ENCODE assay signal across 1 cellular context in genomic region chr6:26199057-26199772, GRCh38.
A peak's percentile ranks its signal among the peaks of the same experiment; 100 is the strongest.
TF ChIP-seq lines count a peak whose summit lies in the region.

No MANE protein-coding gene starts in this region.

TF ChIP-seq in HepG2, 621 proteins besides CTCF, POLR2A, EP300 and RAD21 (continued from another document and continues in another):
- no peak; the same call in none of the 2 replicates for TF ChIP-seq AHDC1 (CRISPR knock-in tag; IDR thresholded peaks at IDR 0.05; ENCODE audit: borderline replicate concordance)
- TF ChIP-seq, protein P1, sequence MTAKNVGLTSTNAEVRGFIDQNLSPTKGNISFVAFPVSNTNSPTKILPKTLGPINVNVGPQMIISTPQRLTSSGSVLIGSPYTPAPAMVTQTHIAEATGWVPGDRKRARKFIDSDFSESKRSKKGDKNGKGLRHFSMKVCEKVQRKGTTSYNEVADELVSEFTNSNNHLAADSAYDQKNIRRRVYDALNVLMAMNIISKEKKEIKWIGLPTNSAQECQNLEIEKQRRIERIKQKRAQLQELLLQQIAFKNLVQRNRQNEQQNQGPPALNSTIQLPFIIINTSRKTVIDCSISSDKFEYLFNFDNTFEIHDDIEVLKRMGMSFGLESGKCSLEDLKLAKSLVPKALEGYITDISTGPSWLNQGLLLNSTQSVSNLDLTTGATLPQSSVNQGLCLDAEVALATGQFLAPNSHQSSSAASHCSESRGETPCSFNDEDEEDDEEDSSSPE (CRISPR knock-in tag; IDR thresholded peaks at IDR 0.05) = peak; percentile 44; the same call in 1 of the 2 replicates
- peak; percentile 13 for TF ChIP-seq IKZF4 (CRISPR knock-in tag; IDR thresholded peaks at IDR 0.05; ENCODE audit: borderline replicate concordance, low read depth, not compliant biosample characterization)
- TF ChIP-seq, protein P2, sequence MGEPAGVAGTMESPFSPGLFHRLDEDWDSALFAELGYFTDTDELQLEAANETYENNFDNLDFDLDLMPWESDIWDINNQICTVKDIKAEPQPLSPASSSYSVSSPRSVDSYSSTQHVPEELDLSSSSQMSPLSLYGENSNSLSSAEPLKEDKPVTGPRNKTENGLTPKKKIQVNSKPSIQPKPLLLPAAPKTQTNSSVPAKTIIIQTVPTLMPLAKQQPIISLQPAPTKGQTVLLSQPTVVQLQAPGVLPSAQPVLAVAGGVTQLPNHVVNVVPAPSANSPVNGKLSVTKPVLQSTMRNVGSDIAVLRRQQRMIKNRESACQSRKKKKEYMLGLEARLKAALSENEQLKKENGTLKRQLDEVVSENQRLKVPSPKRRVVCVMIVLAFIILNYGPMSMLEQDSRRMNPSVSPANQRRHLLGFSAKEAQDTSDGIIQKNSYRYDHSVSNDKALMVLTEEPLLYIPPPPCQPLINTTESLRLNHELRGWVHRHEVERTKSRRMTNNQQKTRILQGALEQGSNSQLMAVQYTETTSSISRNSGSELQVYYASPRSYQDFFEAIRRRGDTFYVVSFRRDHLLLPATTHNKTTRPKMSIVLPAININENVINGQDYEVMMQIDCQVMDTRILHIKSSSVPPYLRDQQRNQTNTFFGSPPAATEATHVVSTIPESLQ (CRISPR knock-in tag; conservative IDR thresholded peaks at IDR 0.05) = 0 out of 2 replicates have a peak, but pooled peaks have one; percentile 90
- TF ChIP-seq, protein P3, sequence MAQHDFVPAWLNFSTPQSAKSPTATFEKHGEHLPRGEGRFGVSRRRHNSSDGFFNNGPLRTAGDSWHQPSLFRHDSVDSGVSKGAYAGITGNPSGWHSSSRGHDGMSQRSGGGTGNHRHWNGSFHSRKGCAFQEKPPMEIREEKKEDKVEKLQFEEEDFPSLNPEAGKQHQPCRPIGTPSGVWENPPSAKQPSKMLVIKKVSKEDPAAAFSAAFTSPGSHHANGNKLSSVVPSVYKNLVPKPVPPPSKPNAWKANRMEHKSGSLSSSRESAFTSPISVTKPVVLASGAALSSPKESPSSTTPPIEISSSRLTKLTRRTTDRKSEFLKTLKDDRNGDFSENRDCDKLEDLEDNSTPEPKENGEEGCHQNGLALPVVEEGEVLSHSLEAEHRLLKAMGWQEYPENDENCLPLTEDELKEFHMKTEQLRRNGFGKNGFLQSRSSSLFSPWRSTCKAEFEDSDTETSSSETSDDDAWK (CRISPR knock-in tag; IDR thresholded peaks at IDR 0.05) = no peak
- TF ChIP-seq ZNF446 (CRISPR knock-in tag; IDR thresholded peaks at IDR 0.05) = peak; percentile 86
- TF ChIP-seq ZNF24 (IDR thresholded peaks at IDR 0.05) = peak; percentile 17; the same call in 1 of the 2 replicates
- TF ChIP-seq ZNF784 (CRISPR knock-in tag; IDR thresholded peaks at IDR 0.05; ENCODE audit: borderline replicate concordance) = no peak
- no peak for TF ChIP-seq ZNF468 (CRISPR knock-in tag; IDR thresholded peaks at IDR 0.05)
- TF ChIP-seq IRX3 (CRISPR knock-in tag; IDR thresholded peaks at IDR 0.05; ENCODE audit: borderline replicate concordance, low read depth) = 0 out of 2 replicates have a peak, but pooled peaks have one; percentile 24
- peak; percentile 85 for TF ChIP-seq YY1 (IDR thresholded peaks at IDR 0.05; ENCODE audit: insufficient read depth, insufficient replicate concordance, low read depth, low read length)
- peak; percentile 80 for TF ChIP-seq SIN3B (IDR thresholded peaks at IDR 0.05; ENCODE audit: low read length)
- TF ChIP-seq, protein P4, sequence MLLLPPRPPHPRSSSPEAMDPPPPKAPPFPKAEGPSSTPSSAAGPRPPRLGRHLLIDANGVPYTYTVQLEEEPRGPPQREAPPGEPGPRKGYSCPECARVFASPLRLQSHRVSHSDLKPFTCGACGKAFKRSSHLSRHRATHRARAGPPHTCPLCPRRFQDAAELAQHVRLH (CRISPR knock-in tag; IDR thresholded peaks at IDR 0.05; ENCODE audit: borderline replicate concordance, low read depth) = 0 out of 2 replicates have a peak, but pooled peaks have one; percentile 45
- 0 out of 2 replicates have a peak, but pooled peaks have one; percentile 58 for TF ChIP-seq HES4 (CRISPR knock-in tag; IDR thresholded peaks at IDR 0.05; ENCODE audit: borderline replicate concordance)
- no peak for TF ChIP-seq MTA1 (CRISPR knock-in tag; IDR thresholded peaks at IDR 0.05; ENCODE audit: borderline replicate concordance)
- 0 out of 2 replicates have a peak, but pooled peaks have one; percentile 76 for TF ChIP-seq ZFP82 (CRISPR knock-in tag; IDR thresholded peaks at IDR 0.05; ENCODE audit: borderline replicate concordance)
- TF ChIP-seq, protein P5, sequence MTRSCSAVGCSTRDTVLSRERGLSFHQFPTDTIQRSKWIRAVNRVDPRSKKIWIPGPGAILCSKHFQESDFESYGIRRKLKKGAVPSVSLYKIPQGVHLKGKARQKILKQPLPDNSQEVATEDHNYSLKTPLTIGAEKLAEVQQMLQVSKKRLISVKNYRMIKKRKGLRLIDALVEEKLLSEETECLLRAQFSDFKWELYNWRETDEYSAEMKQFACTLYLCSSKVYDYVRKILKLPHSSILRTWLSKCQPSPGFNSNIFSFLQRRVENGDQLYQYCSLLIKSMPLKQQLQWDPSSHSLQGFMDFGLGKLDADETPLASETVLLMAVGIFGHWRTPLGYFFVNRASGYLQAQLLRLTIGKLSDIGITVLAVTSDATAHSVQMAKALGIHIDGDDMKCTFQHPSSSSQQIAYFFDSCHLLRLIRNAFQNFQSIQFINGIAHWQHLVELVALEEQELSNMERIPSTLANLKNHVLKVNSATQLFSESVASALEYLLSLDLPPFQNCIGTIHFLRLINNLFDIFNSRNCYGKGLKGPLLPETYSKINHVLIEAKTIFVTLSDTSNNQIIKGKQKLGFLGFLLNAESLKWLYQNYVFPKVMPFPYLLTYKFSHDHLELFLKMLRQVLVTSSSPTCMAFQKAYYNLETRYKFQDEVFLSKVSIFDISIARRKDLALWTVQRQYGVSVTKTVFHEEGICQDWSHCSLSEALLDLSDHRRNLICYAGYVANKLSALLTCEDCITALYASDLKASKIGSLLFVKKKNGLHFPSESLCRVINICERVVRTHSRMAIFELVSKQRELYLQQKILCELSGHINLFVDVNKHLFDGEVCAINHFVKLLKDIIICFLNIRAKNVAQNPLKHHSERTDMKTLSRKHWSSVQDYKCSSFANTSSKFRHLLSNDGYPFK (CRISPR knock-in tag; IDR thresholded peaks at IDR 0.05; ENCODE audit: borderline replicate concordance) = peak; percentile 29; the same call in 1 of the 2 replicates
- TF ChIP-seq RNF2 (conservative IDR thresholded peaks at IDR 0.05; ENCODE audit: low read depth) = no peak; the same call in 1 of the 2 replicates
- TF ChIP-seq SALL1 (CRISPR knock-in tag; IDR thresholded peaks at IDR 0.05) = peak; percentile 64
- no peak for TF ChIP-seq ZNF101 (CRISPR knock-in tag; IDR thresholded peaks at IDR 0.05; ENCODE audit: borderline replicate concordance, low read depth)
- TF ChIP-seq NCOR1 (IDR thresholded peaks at IDR 0.05; ENCODE audit: borderline replicate concordance, low read length) = no peak
- no peak for TF ChIP-seq ATM (IDR thresholded peaks at IDR 0.05; ENCODE audit: borderline replicate concordance)
- TF ChIP-seq ZNF10 (CRISPR knock-in tag; IDR thresholded peaks at IDR 0.05; ENCODE audit: borderline replicate concordance, low read depth) = no peak
- TF ChIP-seq ZFX (CRISPR knock-in tag; IDR thresholded peaks at IDR 0.05; ENCODE audit: low read depth) = peak; percentile 83
- TF ChIP-seq HOXD1 (CRISPR knock-in tag; IDR thresholded peaks at IDR 0.05) = no peak
- TF ChIP-seq ZNF703 (CRISPR knock-in tag; IDR thresholded peaks at IDR 0.05; ENCODE audit: borderline replicate concordance) = no peak
- TF ChIP-seq PAX8 (CRISPR knock-in tag; IDR thresholded peaks at IDR 0.05; ENCODE audit: borderline replicate concordance) = 0 out of 2 replicates have a peak, but pooled peaks have one; percentile 22
- TF ChIP-seq TGIF2 (CRISPR knock-in tag; IDR thresholded peaks at IDR 0.05) = no peak
- no peak for TF ChIP-seq ZNF292 (CRISPR knock-in tag; IDR thresholded peaks at IDR 0.05; ENCODE audit: borderline replicate concordance, low read depth)
- TF ChIP-seq PCBP1 (IDR thresholded peaks at IDR 0.05; ENCODE audit: borderline replicate concordance, low read depth, low read length) = 0 out of 2 replicates have a peak, but pooled peaks have one; percentile 74
- no peak for TF ChIP-seq TCF12 (IDR thresholded peaks at IDR 0.05)
- TF ChIP-seq TCF12 (CRISPR knock-in tag; IDR thresholded peaks at IDR 0.05) = no peak
- TF ChIP-seq MEIS1 (CRISPR knock-in tag; IDR thresholded peaks at IDR 0.05; ENCODE audit: borderline replicate concordance) = no peak
- peak; percentile 40 for TF ChIP-seq HOXA3 (CRISPR knock-in tag; IDR thresholded peaks at IDR 0.05)
- TF ChIP-seq, protein P6, sequence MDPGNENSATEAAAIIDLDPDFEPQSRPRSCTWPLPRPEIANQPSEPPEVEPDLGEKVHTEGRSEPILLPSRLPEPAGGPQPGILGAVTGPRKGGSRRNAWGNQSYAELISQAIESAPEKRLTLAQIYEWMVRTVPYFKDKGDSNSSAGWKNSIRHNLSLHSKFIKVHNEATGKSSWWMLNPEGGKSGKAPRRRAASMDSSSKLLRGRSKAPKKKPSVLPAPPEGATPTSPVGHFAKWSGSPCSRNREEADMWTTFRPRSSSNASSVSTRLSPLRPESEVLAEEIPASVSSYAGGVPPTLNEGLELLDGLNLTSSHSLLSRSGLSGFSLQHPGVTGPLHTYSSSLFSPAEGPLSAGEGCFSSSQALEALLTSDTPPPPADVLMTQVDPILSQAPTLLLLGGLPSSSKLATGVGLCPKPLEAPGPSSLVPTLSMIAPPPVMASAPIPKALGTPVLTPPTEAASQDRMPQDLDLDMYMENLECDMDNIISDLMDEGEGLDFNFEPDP (CRISPR knock-in tag; conservative IDR thresholded peaks at IDR 0.05) = no peak
- TF ChIP-seq NFE2L2 (IDR thresholded peaks at IDR 0.05; ENCODE audit: low read length) = no peak
- TF ChIP-seq KDM6A (CRISPR knock-in tag; IDR thresholded peaks at IDR 0.05; ENCODE audit: low read depth) = no peak
- 0 out of 2 replicates have a peak, but pooled peaks have one; percentile 25 for TF ChIP-seq MXD4 (CRISPR knock-in tag; IDR thresholded peaks at IDR 0.05)
- TF ChIP-seq CBX2 (IDR thresholded peaks at IDR 0.05; ENCODE audit: low read depth, low read length) = no peak
- TF ChIP-seq CBX2 (CRISPR knock-in tag; IDR thresholded peaks at IDR 0.05; ENCODE audit: low read depth) = no peak
- peak; percentile 4; the same call in 1 of the 2 replicates for TF ChIP-seq ZNF143 (CRISPR knock-in tag; IDR thresholded peaks at IDR 0.05)
- no peak for TF ChIP-seq ZNF883 (CRISPR knock-in tag; IDR thresholded peaks at IDR 0.05; ENCODE audit: not compliant biosample characterization)
- TF ChIP-seq EHMT2 (IDR thresholded peaks at IDR 0.05; ENCODE audit: borderline replicate concordance, low read depth, low read length) = no peak
- peak; percentile 47; the same call in 1 of the 2 replicates for TF ChIP-seq MEIS2 (CRISPR knock-in tag; IDR thresholded peaks at IDR 0.05)
- TF ChIP-seq CC2D1A (CRISPR knock-in tag; IDR thresholded peaks at IDR 0.05) = no peak
- TF ChIP-seq TAF15 (IDR thresholded peaks at IDR 0.05; ENCODE audit: low read depth, low read length, poor library complexity, severe bottlenecking) = no peak
- TF ChIP-seq ZNF207 (IDR thresholded peaks at IDR 0.05; ENCODE audit: borderline replicate concordance) = no peak
- peak; percentile 66; the same call in 1 of the 2 replicates for TF ChIP-seq GATAD1 (CRISPR knock-in tag; IDR thresholded peaks at IDR 0.05)
- TF ChIP-seq DBP (CRISPR knock-in tag; IDR thresholded peaks at IDR 0.05; ENCODE audit: not compliant biosample characterization) = peak; percentile 5
- TF ChIP-seq TOE1 (CRISPR knock-in tag; IDR thresholded peaks at IDR 0.05) = no peak
- TF ChIP-seq ARNT2 (CRISPR knock-in tag; IDR thresholded peaks at IDR 0.05; ENCODE audit: low read depth) = peak; percentile 79
- no peak; the same call in 1 of the 2 replicates for TF ChIP-seq FOXM1 (CRISPR knock-in tag; IDR thresholded peaks at IDR 0.05)
- peak; percentile 64 for TF ChIP-seq HOXA5 (CRISPR knock-in tag; IDR thresholded peaks at IDR 0.05)
